15 cellular contexts compared by ENCODE assay signal in genomic region chr19:2176336-2176994, GRCh38. TPM values are rescaled to one million over a fixed set of nuclear protein-coding genes. Genes with fewer than 3 reads are reported as not detected.
DNase-seq lines count a peak whose midpoint lies in the region; ATAC-seq and TF ChIP-seq lines count a peak whose summit lies in the region.
"Had no signal": no experiment of that assay in that cellular context is flagged by ENCODE, and none has a peak within 500 bp of the region (broad histone marks: within the 10 kb centered on the region; RNA-seq: fewer than 3 reads in every experiment).

No MANE protein-coding gene starts in this region.

- peaks cover 6% of the 10 kb centered on the region for H3K4me1 ChIP-seq in Panc1 (ENCODE audit: control insufficient read depth, insufficient read depth, low read length)
- H3K4me1 ChIP-seq in smooth muscle cell (ENCODE audit: low read depth): peaks cover 3% of the 10 kb centered on the region

- WGBS in smooth muscle cell (ENCODE audit: low lambda C conversion rate): 80% methylated on average over 22 of the region's 22 CpGs

- H3K4me3 Mint-ChIP-seq in dendritic cell treated with granulocyte-macrophage colony-stimulating factor and Interleukin-4, amounts not matched to agents 40 ng/mL and 50 ng/mL, for 4 days: no peak overlapping the region
- H3K4me3 Mint-ChIP-seq: T-cell had no signal

- TF ChIP-seq CTCF in Panc1 (IDR thresholded peaks at IDR 0.05) (no peak), smooth muscle cell (IDR thresholded peaks at IDR 0.05; ENCODE audit: borderline replicate concordance, insufficient read depth, poor library complexity, severe bottlenecking) (no peak)

- peaks cover 91% of the 10 kb centered on the region for H3K79me2 ChIP-seq in smooth muscle cell (ENCODE audit: low read depth)

- H3K9me3 ChIP-seq in Panc1 (ENCODE audit: control insufficient read depth, insufficient read depth, low read depth, low read length) (no peaks in the 10 kb centered on the region), smooth muscle cell (replicated peaks; ENCODE audit: low read depth) (no peaks in the 10 kb centered on the region)
- H3K9me3 ChIP-seq: pancreas, Peyer's patch, thoracic aorta had no signal

- H3K27ac ChIP-seq in Panc1 (ENCODE audit: low read length) (no peak overlapping the region), smooth muscle cell (ENCODE audit: low read depth) (peak overlapping the region; percentile 38)
- H3K27ac ChIP-seq: C4-2B, Peyer's patch had no signal

- H3F3A ChIP-seq in smooth muscle cell (ENCODE audit: low read depth): no peaks in the 10 kb centered on the region

- H3K4me1 Mint-ChIP-seq in dendritic cell treated with granulocyte-macrophage colony-stimulating factor and Interleukin-4, amounts not matched to agents 40 ng/mL and 50 ng/mL, for 4 days (ENCODE audit: low read depth): peaks cover 74% of the 10 kb centered on the region

- peaks cover 97% of the 10 kb centered on the region for H4K20me1 ChIP-seq in smooth muscle cell (ENCODE audit: low read depth)

- H3K27ac Mint-ChIP-seq in dendritic cell treated with granulocyte-macrophage colony-stimulating factor and Interleukin-4, amounts not matched to agents 40 ng/mL and 50 ng/mL, for 4 days: peak overlapping the region; percentile 28
- H3K27ac Mint-ChIP-seq: T-cell had no signal

- BruUV-seq in Panc1 (replicated peaks; lab: Mats Ljungman, UMichigan): no TSS peak

- H3K4me2 ChIP-seq in smooth muscle cell: no peak overlapping the region

- H3K36me3 ChIP-seq in Panc1 (ENCODE audit: control insufficient read depth, insufficient read depth, low read length) (no peaks in the 10 kb centered on the region), smooth muscle cell (ENCODE audit: low read depth) (no peaks in the 10 kb centered on the region)
- H3K36me3 ChIP-seq: pancreas had no signal

- in situ Hi-C loops in Panc1 (cut with HindIII; ENCODE audit: low pct_unique_long_range_greater_than_20kb, low sequenced_read_pairs): no loop called here

- H3K4me3 ChIP-seq in Panc1 (ENCODE audit: low read depth in 2 of 2, low read length in 2 of 2) (no peak overlapping the region), smooth muscle cell (no peak overlapping the region)
- H3K4me3 ChIP-seq: pancreas, Peyer's patch, thoracic aorta had no signal

- CTCF ChIA-PET in Panc1 (lab: Charles Lee): no interaction called here

- no peak overlapping the region for H2AFZ ChIP-seq in smooth muscle cell (ENCODE audit: low read depth)

- POLR2A ChIA-PET in Panc1 (lab: Charles Lee): no interaction called here

- no peaks in the 10 kb centered on the region for H3K27me3 Mint-ChIP-seq in dendritic cell treated with granulocyte-macrophage colony-stimulating factor and Interleukin-4, amounts not matched to agents 40 ng/mL and 50 ng/mL, for 4 days
- H3K27me3 Mint-ChIP-seq: T-cell had no signal

- intact Hi-C loops in Panc1 (cut with micrococcal nuclease; ENCODE audit: unreplicated experiment): no loop called here
- intact Hi-C loops in dendritic cell treated with granulocyte-macrophage colony-stimulating factor and Interleukin-4, amounts not matched to agents 40 ng/mL and 50 ng/mL, for 4 days (cut with micrococcal nuclease): no loop called here

- peaks cover 71% of the 10 kb centered on the region for H3K36me3 Mint-ChIP-seq in dendritic cell treated with granulocyte-macrophage colony-stimulating factor and Interleukin-4, amounts not matched to agents 40 ng/mL and 50 ng/mL, for 4 days (ENCODE audit: low read depth)
- H3K36me3 Mint-ChIP-seq: T-cell had no signal

- ATAC-seq in Panc1 (0 out of 2 replicates have a peak, but pooled peaks have one; percentile 48), GM21825 (IDR thresholded peaks at IDR 0.05; ENCODE audit: unreplicated experiment) (no peak)
- ATAC-seq: T-cell had no signal

- DNase-seq in Panc1 (ENCODE audit: low read depth, low spot score): no peak
- DNase-seq in kidney tubule cell (ENCODE audit: low spot score): peak; percentile 58
- DNase-seq in smooth muscle cell (lab: John Stamatoyannopoulos, UW; ENCODE audit: unreplicated experiment): no peak
- no peak for DNase-seq in NCI-H2107 treated with DMSO at 0.1 percent for 48 hours (lab: John Stamatoyannopoulos, UW; ENCODE audit: unreplicated experiment)
- no peak for DNase-seq in effector CD8-positive, alpha-beta T cell (lab: John Stamatoyannopoulos, UW)
- DNase-seq: activated T-cell treated with anti-CD3 and anti-CD28 coated beads for 4 hours, DMS79 treated with DMSO at 0.1 percent for 48 hours, NCI-H526 treated with DMSO at 0.1 percent for 48 hours, Peyer's patch, T-cell had no signal

- no peaks in the 10 kb centered on the region for H3K9me3 Mint-ChIP-seq in dendritic cell treated with granulocyte-macrophage colony-stimulating factor and Interleukin-4, amounts not matched to agents 40 ng/mL and 50 ng/mL, for 4 days
- H3K9me3 Mint-ChIP-seq: T-cell had no signal

- no peak overlapping the region for H3K9ac ChIP-seq in smooth muscle cell (ENCODE audit: low read depth)

- no peaks in the 10 kb centered on the region for H3K27me3 ChIP-seq in Panc1 (ENCODE audit: control insufficient read depth, insufficient read depth, low read length)
- H3K27me3 ChIP-seq in smooth muscle cell (ENCODE audit: low read depth): no peaks in the 10 kb centered on the region
- H3K27me3 ChIP-seq: pancreas, Peyer's patch had no signal

RNA-seq across cellular contexts. Expression of gene DOT1L, which starts 12.7 kb away (rescaled TPM):
- total RNA-seq in Panc1 (2021; ENCODE audit: unreplicated experiment) (27.3 TPM), smooth muscle cell (4.2 and 4.8 TPM in 2 replicates)
- 19.6 TPM for polyA plus RNA-seq in Panc1 (2012; ENCODE audit: insufficient read length)
- 3.4 and 5.5 TPM in 2 replicates for polyA plus RNA-seq in smooth muscle cell

RNA-seq across cellular contexts. Expression of gene AP3D1, which starts 25.1 kb away (rescaled TPM):
- total RNA-seq in Panc1 (2021; ENCODE audit: unreplicated experiment) (167 TPM), smooth muscle cell (43.0 and 66.2 TPM in 2 replicates)
- 172 TPM for polyA plus RNA-seq in Panc1 (2012; ENCODE audit: insufficient read length)
- 81.0 and 82.8 TPM in 2 replicates for polyA plus RNA-seq in smooth muscle cell

RNA-seq across cellular contexts. Expression of gene PLEKHJ1, which starts 59.7 kb away (rescaled TPM):
- 78.6 TPM for total RNA-seq in Panc1 (2021; ENCODE audit: unreplicated experiment)
- 74.7 TPM for polyA plus RNA-seq in Panc1 (2012; ENCODE audit: insufficient read length)
- total RNA-seq in smooth muscle cell: 36.0 and 38.6 TPM in 2 replicates
- polyA plus RNA-seq in smooth muscle cell: 76.5 and 94.5 TPM in 2 replicates
